ENCODE assay signal across 8 cellular contexts in the genomic region with DNA sequence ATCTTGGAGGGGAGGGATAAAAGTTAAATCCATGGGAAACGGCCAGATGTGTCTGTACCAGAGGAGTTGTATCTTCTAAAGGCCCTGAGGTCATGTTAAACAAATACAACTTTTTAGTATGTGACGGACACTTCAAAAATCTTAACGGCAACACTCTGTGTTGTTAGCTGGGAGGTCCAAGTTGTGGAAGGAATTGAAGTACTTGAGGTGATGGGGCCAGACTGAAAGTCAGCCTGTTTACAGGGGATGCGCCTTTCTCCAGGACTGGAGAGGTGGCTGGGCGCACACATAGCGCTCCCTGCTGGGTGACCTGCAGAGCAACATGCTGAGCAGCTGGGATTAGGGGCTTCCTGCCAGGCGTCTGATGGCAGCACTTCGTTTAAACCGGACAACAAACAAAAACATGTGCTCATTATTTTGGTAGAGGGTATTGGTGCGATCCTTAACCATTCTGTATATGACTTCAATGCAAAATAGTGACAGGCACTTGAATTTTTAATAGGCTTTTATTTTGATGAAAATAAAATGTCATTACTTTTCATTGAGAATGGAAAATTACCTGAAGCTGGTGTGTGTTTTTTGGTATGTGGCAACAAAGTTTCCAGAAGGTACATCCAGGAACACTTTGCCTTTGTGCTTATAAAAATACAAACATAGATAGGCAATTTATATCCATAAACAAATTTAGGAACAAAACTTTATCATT.
DNase-seq lines count a peak whose midpoint lies in the region; ATAC-seq and TF ChIP-seq lines count a peak whose summit lies in the region.

No MANE protein-coding gene starts in this region.

- CTCF ChIA-PET in Calu3 (lab: Charles Lee) = interaction anchor here (1.3 kb wide), 1 partner anchor 453 kb away, joined by 6 read pairs; no protein-coding TSS in a partner anchor
- CTCF ChIA-PET in OCI-LY7 (lab: Charles Lee; ENCODE audit: unreplicated experiment) = no interaction called here

- H2AFZ ChIP-seq in OCI-LY7 (ENCODE audit: low read length) = no peak overlapping the region

- H3K79me2 ChIP-seq in OCI-LY7 (ENCODE audit: insufficient read depth, low read depth, low read length) = no peaks in the 10 kb centered on the region

- H3K4me1 Mint-ChIP-seq in Calu3 (ENCODE audit: low read depth, unreplicated experiment) = peaks cover 8% of the 10 kb centered on the region

- H3K27me3 Mint-ChIP-seq in Calu3 (ENCODE audit: unreplicated experiment) = no peaks in the 10 kb centered on the region

- POLR2A ChIA-PET in OCI-LY7 (lab: Charles Lee) = interaction anchor here (0.6 to 1.9 kb wide), 6 partner anchors 10 to 240 kb away, joined by 3 to 9 read pairs (median 4); no protein-coding TSS in a partner anchor

- no peak overlapping the region for H3K4me3 Mint-ChIP-seq in Calu3 (ENCODE audit: low read depth, unreplicated experiment)

- H3K27me3 ChIP-seq in brain microvascular endothelial cell (replicated peaks) (no peaks in the 10 kb centered on the region), spleen (replicated peaks in 1 of 7) (no peaks in the 10 kb centered on the region)

- H3K4me3 ChIP-seq in OCI-LY7 (ENCODE audit: low read depth, low read length, poor library complexity, severe bottlenecking) = no peak overlapping the region
- no peak overlapping the region for H3K4me3 ChIP-seq in brain microvascular endothelial cell (ENCODE audit: low read depth, low read length)
- no peak overlapping the region for H3K4me3 ChIP-seq in spleen

- in situ Hi-C loops in brain microvascular endothelial cell (cut with HindIII; ENCODE audit: low pct_ligation_motif_present, low sequenced_read_pairs) = no loop called here

- BruUV-seq in Calu3 (replicated peaks; lab: Mats Ljungman, UMichigan) (no TSS peak), OCI-LY7 (replicated peaks; lab: Mats Ljungman, UMichigan) (no TSS peak)

- no peak overlapping the region for H3K27ac ChIP-seq in OCI-LY7 (ENCODE audit: low read depth, low read length, poor library complexity, severe bottlenecking)
- no peak overlapping the region for H3K27ac ChIP-seq in brain microvascular endothelial cell
- H3K27ac ChIP-seq in spleen = no peak overlapping the region

- 39 to 50% (median 45%) methylated on average over 10 of the region's 10 CpGs for WGBS in spleen, 5 donors

- no peak for TF ChIP-seq POLR2A in spleen (IDR thresholded peaks at IDR 0.05)

- DNase-seq in Calu3 (peak; percentile 30), OCI-LY7 (ENCODE audit: low spot score) (peak; percentile 57), brain microvascular endothelial cell (peak; percentile 39), inferior parietal cortex (ENCODE audit: extremely low spot score) (peak; percentile 61), spleen (peak; percentile 82), occipital lobe (lab: John Stamatoyannopoulos, UW) (no peak)

- peaks cover 79% of the 10 kb centered on the region for H3K36me3 ChIP-seq in OCI-LY7 (ENCODE audit: insufficient read depth, low read length)
- H3K36me3 ChIP-seq in brain microvascular endothelial cell (replicated peaks) = peaks cover 9% of the 10 kb centered on the region
- peaks cover 0 to 87% (median 21%) of the 10 kb centered on the region in 6 donors for H3K36me3 ChIP-seq in spleen

- no peaks in the 10 kb centered on the region for H3K9me2 ChIP-seq in OCI-LY7 (ENCODE audit: insufficient read depth, low read length)

- peaks cover 20% of the 10 kb centered on the region for H3K36me3 Mint-ChIP-seq in Calu3 (ENCODE audit: insufficient read depth, unreplicated experiment)

- intact Hi-C loops in Calu3 (cut with micrococcal nuclease; ENCODE audit: unreplicated experiment) = no loop called here
- intact Hi-C loops in OCI-LY7 (cut with micrococcal nuclease; ENCODE audit: unreplicated experiment) = loop anchor here (1.0 to 10.0 kb wide), 2 partner anchors 237 to 457 kb away; no protein-coding TSS in a partner anchor
- intact Hi-C loops in spleen (cut with DNase I; ENCODE audit: low total_unique reads) = loop anchor here (5.0 kb wide), 1 partner anchor 235 kb away; no protein-coding TSS in a partner anchor

- ATAC-seq in GM19351 (IDR thresholded peaks at IDR 0.05; ENCODE audit: unreplicated experiment) (peak; percentile 92), HG03442 (IDR thresholded peaks at IDR 0.05; ENCODE audit: unreplicated experiment) (peak; percentile 81)

- no peak overlapping the region for H3K4me2 ChIP-seq in OCI-LY7 (ENCODE audit: low read length)

- H3K9me3 ChIP-seq in OCI-LY7 (ENCODE audit: low read length) (no peaks in the 10 kb centered on the region), spleen (no peaks in the 10 kb centered on the region)

- no peaks in the 10 kb centered on the region for H3K4me1 ChIP-seq in OCI-LY7 (ENCODE audit: insufficient read depth, low read length, poor library complexity, severe bottlenecking)
- peaks cover 0 to 23% (median 0%) of the 10 kb centered on the region in 6 donors for H3K4me1 ChIP-seq in spleen

- H4K20me1 ChIP-seq in OCI-LY7 (ENCODE audit: insufficient read depth, low read length) = 0 out of 2 replicates have a peak, but pooled peaks cover 3% of the 10 kb centered on the region

- no peak overlapping the region for H3K27ac Mint-ChIP-seq in Calu3 (ENCODE audit: unreplicated experiment)

- no peaks in the 10 kb centered on the region for H3K9me3 Mint-ChIP-seq in Calu3 (ENCODE audit: low read depth, unreplicated experiment)

- TF ChIP-seq CTCF in Calu3 (IDR thresholded peaks at IDR 0.05; ENCODE audit: unreplicated experiment) = peak; percentile 44
- TF ChIP-seq CTCF in OCI-LY7 (conservative IDR thresholded peaks at IDR 0.05; ENCODE audit: low read length) = peak; percentile 87
- peak; percentile 98 for TF ChIP-seq CTCF in brain microvascular endothelial cell (IDR thresholded peaks at IDR 0.05; ENCODE audit: low read depth, low read length, missing control alignments)
- TF ChIP-seq CTCF in spleen (IDR thresholded peaks at IDR 0.05 in 8 of 11, conservative IDR thresholded peaks at IDR 0.05 in 3 of 11) = peak; percentile 20 to 83 (median 69)

Comparison
In these comparisons a context has a peak if more than half of its experiments do, and no peak if none do; other contexts are left out.
1. CTCF ChIP-seq: peak in every context shown above with its lines; median percentile 98 in brain microvascular endothelial cell; 87 in OCI-LY7; 69 in spleen; 44 in Calu3.